8 cellular contexts compared by ENCODE assay signal in the genomic region with DNA sequence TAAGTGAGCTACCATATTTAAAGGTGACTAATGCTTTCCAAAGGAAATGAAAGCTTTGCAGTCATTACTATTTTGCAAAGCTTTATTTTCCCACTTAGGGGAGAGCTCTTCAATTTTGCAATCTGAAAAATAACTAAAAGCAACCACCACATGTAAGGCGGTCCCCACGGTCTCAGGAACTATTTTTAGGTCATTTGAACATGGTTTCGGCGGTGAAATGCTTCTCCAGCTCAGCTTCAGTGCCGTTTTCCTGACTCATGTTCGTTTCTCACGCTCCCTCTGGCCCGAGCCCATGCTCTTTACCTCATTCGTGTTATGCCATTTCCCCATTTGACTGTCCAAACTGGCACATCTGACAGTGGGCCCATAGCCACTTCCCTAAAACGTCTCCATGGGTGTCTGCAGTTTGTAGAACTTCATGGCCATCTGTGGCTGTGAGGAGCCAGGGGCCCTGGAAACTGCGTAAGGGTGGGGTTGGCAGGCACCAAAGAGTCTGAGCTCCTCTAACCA. TPM values are rescaled to one million over a fixed set of nuclear protein-coding genes. Genes with fewer than 3 reads are reported as not detected.
DNase-seq lines count a peak whose midpoint lies in the region; ATAC-seq and TF ChIP-seq lines count a peak whose summit lies in the region.

No MANE protein-coding gene starts in this region.

- peak; percentile 74 for DNase-seq in GM13976 (ENCODE audit: low spot score)
- DNase-seq in NCI-H446 treated with DMSO at 0.1 percent for 48 hours (lab: John Stamatoyannopoulos, UW): peak; percentile 2
- DNase-seq in ascending aorta (ENCODE audit: low spot score in 2 of 2): peak; percentile 67 to 94
- peak in 1 of 9 donors; percentile 61 for DNase-seq in naive thymus-derived CD4-positive, alpha-beta T cell
- no peak for DNase-seq in effector CD8-positive, alpha-beta T cell (lab: John Stamatoyannopoulos, UW)
- DNase-seq in H7: no peak
- DNase-seq in kidney tubule cell (ENCODE audit: low spot score): no peak

- CTCF ChIA-PET in naive thymus-derived CD4-positive, alpha-beta T cell (lab: Charles Lee): interaction anchor here (0.9 to 1.2 kb wide), 3 partner anchors 10 to 21 kb away, joined by 3 to 4 read pairs (median 3); no protein-coding TSS in a partner anchor

- H3K4me1 Mint-ChIP-seq in naive thymus-derived CD4-positive, alpha-beta T cell: peaks cover 32 to 68% (median 60%) of the 10 kb centered on the region in 7 donors

- peak overlapping the region in 1 of 2 donors; percentile 10 for H3K4me3 ChIP-seq in ascending aorta
- peak overlapping the region; percentile 11 for H3K4me3 ChIP-seq in naive thymus-derived CD4-positive, alpha-beta T cell (ENCODE audit: low read length)
- no peak overlapping the region for H3K4me3 ChIP-seq in H7 (ENCODE audit: insufficient read depth, low read depth, low read length)

- no peaks in the 10 kb centered on the region for H3K27me3 ChIP-seq in ascending aorta
- H3K27me3 ChIP-seq in naive thymus-derived CD4-positive, alpha-beta T cell (ENCODE audit: control insufficient read depth in 2 of 2, insufficient read depth in 2 of 2, low read length in 2 of 2): no peaks in the 10 kb centered on the region
- H3K27me3 ChIP-seq in H7 (ENCODE audit: control insufficient read depth, insufficient read depth, low read length): no peaks in the 10 kb centered on the region

- POLR2A ChIA-PET in naive thymus-derived CD4-positive, alpha-beta T cell (lab: Charles Lee): interaction anchor here (0.9 to 7.5 kb wide), 3 partner anchors 9 to 28 kb away, joined by 4 to 126 read pairs (median 4); no protein-coding TSS in a partner anchor

- H3K4me3 Mint-ChIP-seq in naive thymus-derived CD4-positive, alpha-beta T cell: peak overlapping the region; percentile 37 to 79 (median 64)

- intact Hi-C loops in ascending aorta (cut with DNase I): loop anchor here (2.0 kb wide), 1 partner anchor 37 kb away; no protein-coding TSS in a partner anchor
- intact Hi-C loops in naive thymus-derived CD4-positive, alpha-beta T cell (cut with micrococcal nuclease): no loop called here

- in situ Hi-C loops in GM13976 (cut with MboI; ENCODE audit: low sequenced_read_pairs, unreplicated experiment): loop anchor here (10.0 kb wide), 1 partner anchor 93 kb away; no protein-coding TSS in a partner anchor

- H3K27ac ChIP-seq in ascending aorta: peak overlapping the region; percentile 86 to 93
- H3K27ac ChIP-seq in naive thymus-derived CD4-positive, alpha-beta T cell (ENCODE audit: low read depth, low read length): no peak overlapping the region

- H3K9me3 Mint-ChIP-seq in naive thymus-derived CD4-positive, alpha-beta T cell: peaks cover 0 to 13% (median 0%) of the 10 kb centered on the region in 11 donors

- no peaks in the 10 kb centered on the region for H3K9me3 ChIP-seq in ascending aorta
- no peaks in the 10 kb centered on the region for H3K9me3 ChIP-seq in naive thymus-derived CD4-positive, alpha-beta T cell (ENCODE audit: control insufficient read depth in 2 of 3, low read length in 3 of 3)

- peaks cover 0 to 5% (median 0%) of the 10 kb centered on the region in 5 donors for H3K36me3 Mint-ChIP-seq in naive thymus-derived CD4-positive, alpha-beta T cell

- H3K27me3 Mint-ChIP-seq in naive thymus-derived CD4-positive, alpha-beta T cell: peaks cover 0 to 15% (median 0%) of the 10 kb centered on the region in 5 donors

- H3K27ac Mint-ChIP-seq in naive thymus-derived CD4-positive, alpha-beta T cell: peak overlapping the region; percentile 39 to 96 (median 75)

- ATAC-seq in GM21825 (IDR thresholded peaks at IDR 0.05; ENCODE audit: unreplicated experiment): peak; percentile 69
- peak; percentile 67 for ATAC-seq in naive thymus-derived CD4-positive, alpha-beta T cell

- H3K4me1 ChIP-seq in ascending aorta: peaks cover 0 to 18% of the 10 kb centered on the region in 2 donors
- H3K4me1 ChIP-seq in naive thymus-derived CD4-positive, alpha-beta T cell (ENCODE audit: control insufficient read depth in 2 of 2, insufficient read depth in 2 of 2, low read length in 2 of 2): peaks cover 0 to 53% of the 10 kb centered on the region in 2 donors

- H3K36me3 ChIP-seq in ascending aorta (no peaks in the 10 kb centered on the region), H7 (replicated peaks; ENCODE audit: control insufficient read depth, insufficient read depth, low read length) (no peaks in the 10 kb centered on the region)
- no peaks in the 10 kb centered on the region for H3K36me3 ChIP-seq in naive thymus-derived CD4-positive, alpha-beta T cell (ENCODE audit: control insufficient read depth in 2 of 3, insufficient read depth in 3 of 3, low read length in 3 of 3)

- TF ChIP-seq CTCF in GM13976 (IDR thresholded peaks at IDR 0.05; ENCODE audit: borderline replicate concordance, control extremely low read depth, extremely low read depth, insufficient read depth, missing control alignments): no peak
- no peak for TF ChIP-seq CTCF in ascending aorta (IDR thresholded peaks at IDR 0.05)

RNA-seq across cellular contexts. Expression of a gene that starts 46.5 kb away (rescaled TPM):
- total RNA-seq in ascending aorta: not detected
- total RNA-seq in naive thymus-derived CD4-positive, alpha-beta T cell: 10 to 100 TPM in 4 of 5 experiments, 1 to 10 TPM in 1; 3.1 to 82.7 (median 27.2) TPM
- 100 to 1,000 TPM in 1 of 2 donors, 10 to 100 TPM in 1; 64.6 to 109 TPM for polyA plus RNA-seq in naive thymus-derived CD4-positive, alpha-beta T cell
- total RNA-seq in H7 (2014; rRNA removed; shearing (Covaris generic)): 0.21 TPM in 1 of 2 replicates, not detected in the other

Comparison
In these comparisons a context has a peak if more than half of its experiments do, and no peak if none do; other contexts are left out.
1. DNase-seq: peak in GM13976 (single experiment), NCI-H446 treated with DMSO at 0.1 percent for 48 hours (single experiment) and ascending aorta (2 of 2); none in effector CD8-positive, alpha-beta T cell (single experiment), H7 (single experiment) and kidney tubule cell (single experiment).